In genomic region chr3:106839576-106840280, GRCh38 we compare ENCODE assay signal across 20 cellular contexts.
DNase-seq lines count a peak whose midpoint lies in the region; ATAC-seq and TF ChIP-seq lines count a peak whose summit lies in the region.
"Had no signal": no experiment of that assay in that cellular context is flagged by ENCODE, and none has a peak within 500 bp of the region (broad histone marks: within the 10 kb centered on the region; RNA-seq: fewer than 3 reads in every experiment).

No MANE protein-coding gene starts in this region.

- H3K4me3 ChIP-seq in right atrium auricular region (no peak overlapping the region), ascending aorta (no peak overlapping the region), left ventricle myocardium inferior (no peak overlapping the region), thoracic aorta (peak overlapping the region; percentile 44), HAP-1 (no peak overlapping the region)
- H3K4me3 ChIP-seq: coronary artery, esophagus muscularis mucosa, tibial artery had no signal

- H3K36me3 ChIP-seq in right atrium auricular region = no peaks in the 10 kb centered on the region
- no peaks in the 10 kb centered on the region for H3K36me3 ChIP-seq in ascending aorta
- H3K36me3 ChIP-seq in left ventricle myocardium inferior = no peaks in the 10 kb centered on the region
- H3K36me3 ChIP-seq in thoracic aorta = no peaks in the 10 kb centered on the region
- no peaks in the 10 kb centered on the region for H3K36me3 ChIP-seq in HAP-1 (replicated peaks)
- H3K36me3 ChIP-seq: esophagus muscularis mucosa, tibial artery had no signal

- intact Hi-C loops in Right ventricle myocardium superior (cut with DNase I) (no loop called here), ascending aorta (cut with DNase I) (no loop called here), left ventricle myocardium inferior (cut with micrococcal nuclease) (no loop called here)

- ATAC-seq in Right ventricle myocardium superior (ENCODE audit: poor library complexity) (peak; percentile 89), thoracic aorta (ENCODE audit: insufficient number of reproducible peaks, low FRiP score, low read depth) (no peak)
- ATAC-seq: activated T-cell treated with anti-CD3 and anti-CD28 coated beads, Interleukin-2, amount 50 U/mL, for 72 hours; left lobe of liver; natural killer cell treated with Interleukin-12 subunit alpha and Interleukin-12 subunit beta and Interleukin-15 and Interleukin-18, amount 100 ng/mL, for 72 hours had no signal

- H3K27me3 ChIP-seq in right atrium auricular region = no peaks in the 10 kb centered on the region
- no peaks in the 10 kb centered on the region for H3K27me3 ChIP-seq in ascending aorta
- no peaks in the 10 kb centered on the region for H3K27me3 ChIP-seq in left ventricle myocardium inferior (ENCODE audit: low read depth)
- H3K27me3 ChIP-seq in thoracic aorta (replicated peaks; ENCODE audit: insufficient read depth) = no peaks in the 10 kb centered on the region
- H3K27me3 ChIP-seq in HAP-1 (ENCODE audit: low read depth) = no peaks in the 10 kb centered on the region
- H3K27me3 ChIP-seq: esophagus muscularis mucosa, tibial artery had no signal

- H3K27ac ChIP-seq in right atrium auricular region = no peak overlapping the region
- H3K27ac ChIP-seq in ascending aorta = peak overlapping the region; percentile 29 to 40
- peak overlapping the region; percentile 31 for H3K27ac ChIP-seq in left ventricle myocardium inferior (replicated peaks)
- peak overlapping the region; percentile 44 to 52 for H3K27ac ChIP-seq in thoracic aorta
- H3K27ac ChIP-seq: coronary artery, esophagus muscularis mucosa had no signal

- no peaks in the 10 kb centered on the region for H3K9me3 ChIP-seq in right atrium auricular region
- H3K9me3 ChIP-seq in ascending aorta = no peaks in the 10 kb centered on the region
- H3K9me3 ChIP-seq in left ventricle myocardium inferior (replicated peaks) = no peaks in the 10 kb centered on the region
- no peaks in the 10 kb centered on the region for H3K9me3 ChIP-seq in thoracic aorta
- no peaks in the 10 kb centered on the region for H3K9me3 ChIP-seq in HAP-1
- H3K9me3 ChIP-seq: Caco-2, esophagus muscularis mucosa, tibial artery had no signal

- TF ChIP-seq CTCF in right atrium auricular region (IDR thresholded peaks at IDR 0.05) (no peak), ascending aorta (IDR thresholded peaks at IDR 0.05) (no peak), left ventricle myocardium inferior (IDR thresholded peaks at IDR 0.05; ENCODE audit: borderline replicate concordance) (no peak), thoracic aorta (IDR thresholded peaks at IDR 0.05) (no peak)

- in situ Hi-C loops in HAP-1 (cut with MboI; ENCODE audit: low sequenced_read_pairs) = no loop called here

- H3K4me1 ChIP-seq in right atrium auricular region (peaks cover 0 to 11% of the 10 kb centered on the region in 2 donors), ascending aorta (peaks cover 0 to 7% of the 10 kb centered on the region in 2 donors), left ventricle myocardium inferior (peaks cover 15% of the 10 kb centered on the region), thoracic aorta (ENCODE audit: control insufficient read depth in 1 of 2, low read depth in 2 of 2) (peaks cover 11 to 24% of the 10 kb centered on the region in 2 donors), HAP-1 (no peaks in the 10 kb centered on the region; the same call in 1 of the 2 replicates)
- H3K4me1 ChIP-seq: Caco-2 had no signal

- DNase-seq in Right ventricle myocardium superior (no peak), right atrium auricular region (ENCODE audit: low spot score) (no peak), ascending aorta (ENCODE audit: low spot score in 2 of 2) (no peak), left ventricle myocardium inferior (no peak), thoracic aorta (ENCODE audit: low spot score) (no peak), NCI-H524 (lab: John Stamatoyannopoulos, UW) (no peak), HUDEP-2 (lab: John Stamatoyannopoulos, UW; ENCODE audit: unreplicated experiment in 76 of 76) (no peak), HAP-1 (ENCODE audit: low spot score in 2 of 2) (no peak)
- DNase-seq: activated CD4-positive, alpha-beta memory T cell treated with anti-CD3 and anti-CD28 coated beads for 36 hours; activated T-cell treated with anti-CD3 and anti-CD28 coated beads, Interleukin-2, amount 50 U/mL, for 72 hours; Caco-2; MV-4-11; SHP77 treated with DMSO at 0.1 percent for 48 hours; stimulated activated CD4-positive, alpha-beta T cell treated with anti-CD3 and anti-CD28 coated beads, Interleukin-2, amount 100 ng/mL, for 48 hours; stimulated activated CD8-positive, alpha-beta memory T cell treated with anti-CD3 and anti-CD28 coated beads, Interleukin-4, amount 100 ng/mL, for 48 hours; tibial artery had no signal

Comparison
In these comparisons a context has a peak if more than half of its experiments do, and no peak if none do; other contexts are left out.
1. H3K27ac ChIP-seq: peak in ascending aorta (2 of 2), left ventricle myocardium inferior (single experiment) and thoracic aorta (2 of 2); none in right atrium auricular region (0 of 2).